ENCODE assay signal across 1 cellular context in genomic region chr12:15216036-15216889, GRCh38.
TF ChIP-seq lines count a peak whose summit lies in the region.

No MANE protein-coding gene starts in this region.

TF ChIP-seq in WTC11, 78 proteins besides CTCF, POLR2A, EP300 and RAD21 (continued from another document):
- no peak for TF ChIP-seq E2F4 (CRISPR knock-in tag; IDR thresholded peaks at IDR 0.05; ENCODE audit: borderline replicate concordance, low read depth)
- no peak for TF ChIP-seq USF1 (CRISPR knock-in tag; IDR thresholded peaks at IDR 0.05)
